1 cellular context compared by ENCODE assay signal in genomic region chr6:158799051-158799792, GRCh38.
TF ChIP-seq lines count a peak whose summit lies in the region.

No MANE protein-coding gene starts in this region.

TF ChIP-seq in SK-N-SH treated with all-trans-retinoic acid at 6 μM for 48 hours, 23 proteins besides CTCF, POLR2A, EP300 and RAD21 (continued from another document):
- TF ChIP-seq PATZ1 (CRISPR knock-in tag; IDR thresholded peaks at IDR 0.05; ENCODE audit: borderline replicate concordance), result no peak
- TF ChIP-seq, protein P1, sequence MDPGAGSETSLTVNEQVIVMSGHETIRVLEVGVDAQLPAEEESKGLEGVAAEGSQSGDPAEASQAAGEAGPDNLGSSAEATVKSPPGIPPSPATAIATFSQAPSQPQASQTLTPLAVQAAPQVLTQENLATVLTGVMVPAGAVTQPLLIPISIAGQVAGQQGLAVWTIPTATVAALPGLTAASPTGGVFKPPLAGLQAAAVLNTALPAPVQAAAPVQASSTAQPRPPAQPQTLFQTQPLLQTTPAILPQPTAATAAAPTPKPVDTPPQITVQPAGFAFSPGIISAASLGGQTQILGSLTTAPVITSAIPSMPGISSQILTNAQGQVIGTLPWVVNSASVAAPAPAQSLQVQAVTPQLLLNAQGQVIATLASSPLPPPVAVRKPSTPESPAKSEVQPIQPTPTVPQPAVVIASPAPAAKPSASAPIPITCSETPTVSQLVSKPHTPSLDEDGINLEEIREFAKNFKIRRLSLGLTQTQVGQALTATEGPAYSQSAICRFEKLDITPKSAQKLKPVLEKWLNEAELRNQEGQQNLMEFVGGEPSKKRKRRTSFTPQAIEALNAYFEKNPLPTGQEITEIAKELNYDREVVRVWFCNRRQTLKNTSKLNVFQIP (CRISPR knock-in tag; IDR thresholded peaks at IDR 0.05; ENCODE audit: borderline replicate concordance, low read depth), result no peak
- 0 out of 2 replicates have a peak, but pooled peaks have one; percentile 37 for TF ChIP-seq ZFP3 (CRISPR knock-in tag; IDR thresholded peaks at IDR 0.05)
